ENCODE assay signal across 1 cellular context in genomic region chr10:49941447-49942338, GRCh38.
TF ChIP-seq lines count a peak whose summit lies in the region.
"Not testable (repeated sequence)": the region's sequence is repeated elsewhere in the genome, so short reads cannot be mapped to it uniquely, and the experiment has no call there.

TSS of gene PARG (minus strand) at chr10:49942027. CDS start at chr10:49941725, 302 bp downstream.
TSS of gene TIMM23B (plus strand) at chr10:49942053. CDS start at chr10:49942195, 142 bp downstream.

TF ChIP-seq in K562, 482 proteins besides CTCF, POLR2A, EP300 and RAD21 (continued from another document and continues in another):
- TF ChIP-seq MAZ (CRISPR knock-in tag; conservative IDR thresholded peaks at IDR 0.05 in 1 of 2, IDR thresholded peaks at IDR 0.05 in 1 of 2) (0 out of 4 replicates have a peak, but pooled peaks of 1 of the 2 experiments have one; percentile 20), TEAD1 (CRISPR knock-in tag; IDR thresholded peaks at IDR 0.05) (peak; percentile 78 to 99; a peak in 3 of 4 replicates), ARID4B (CRISPR knock-in tag; IDR thresholded peaks at IDR 0.05) (peak; percentile 85), ZNF75A (CRISPR knock-in tag; IDR thresholded peaks at IDR 0.05) (0 out of 2 replicates have a peak, but pooled peaks have one; percentile 49), GABPB1 (CRISPR knock-in tag; IDR thresholded peaks at IDR 0.05) (peak; percentile 93), PHF20 (IDR thresholded peaks at IDR 0.05; ENCODE audit: partially characterized antibody) (peak; percentile 81), E2F6 (IDR thresholded peaks at IDR 0.05; ENCODE audit: borderline replicate concordance in 1 of 2, extremely low read depth in 1 of 2, insufficient read depth in 1 of 2, insufficient read length in 1 of 2, low read depth in 1 of 2, low read length in 1 of 2, poor library complexity in 1 of 2, severe bottlenecking in 1 of 2) (peak; percentile 56 to 88), MGA (IDR thresholded peaks at IDR 0.05) (peak; percentile 92), BHLHE40 (IDR thresholded peaks at IDR 0.05; ENCODE audit: low read length) (0 out of 2 replicates have a peak, but pooled peaks have one; percentile 41), ZBTB2 (IDR thresholded peaks at IDR 0.05) (peak; percentile 60; the same call in 1 of the 2 replicates), ZNF639 (CRISPR knock-in tag; conservative IDR thresholded peaks at IDR 0.05 in 1 of 2, IDR thresholded peaks at IDR 0.05 in 1 of 2) (0 out of 4 replicates have a peak, but pooled peaks of 1 of the 2 experiments have one; percentile 46), ZNF583 (CRISPR knock-in tag; IDR thresholded peaks at IDR 0.05) (0 out of 2 replicates have a peak, but pooled peaks have one; percentile 43), TEAD2 (tag; IDR thresholded peaks at IDR 0.05) (peak; percentile 40; the same call in 1 of the 2 replicates), HNRNPLL (IDR thresholded peaks at IDR 0.05; ENCODE audit: low read depth, low read length, poor library complexity, severe bottlenecking) (peak; percentile 54), POLR2B (IDR thresholded peaks at IDR 0.05; ENCODE audit: low read depth, partially characterized antibody) (peak; percentile 65), MNT (conservative IDR thresholded peaks at IDR 0.05) (peak; percentile 87 to 95), GATAD2B (IDR thresholded peaks at IDR 0.05; ENCODE audit: borderline replicate concordance) (peak; percentile 27; the same call in 1 of the 2 replicates), ZNF511 (CRISPR knock-in tag; IDR thresholded peaks at IDR 0.05) (peak; percentile 77), NFIC (IDR thresholded peaks at IDR 0.05) (peak; percentile 79), RBBP5 (IDR thresholded peaks at IDR 0.05; ENCODE audit: borderline replicate concordance, insufficient read depth, low read length, poor library complexity, severe bottlenecking) (peak; percentile 81), RCOR1 (IDR thresholded peaks at IDR 0.05; ENCODE audit: borderline replicate concordance in 1 of 2, low read depth in 2 of 2, low read length in 2 of 2) (0 out of 4 replicates have a peak, but pooled peaks of 1 of the 2 experiments have one; percentile 23), DIDO1 (tag; IDR thresholded peaks at IDR 0.05; ENCODE audit: low read depth) (peak; percentile 77; the same call in 1 of the 2 replicates), ATF7 (IDR thresholded peaks at IDR 0.05) (peak; percentile 39; the same call in 1 of the 2 replicates), ZBTB12 (CRISPR knock-in tag; IDR thresholded peaks at IDR 0.05) (0 out of 2 replicates have a peak, but pooled peaks have one; percentile 21), ZNF431 (CRISPR knock-in tag; IDR thresholded peaks at IDR 0.05) (0 out of 2 replicates have a peak, but pooled peaks have one; percentile 30), TAF1 (IDR thresholded peaks at IDR 0.05; ENCODE audit: control insufficient read depth, extremely low read depth, insufficient read depth, low read length, severe bottlenecking) (peak; percentile 79), CREB1 (IDR thresholded peaks at IDR 0.05) (peak; percentile 46; the same call in 1 of the 2 replicates), GABPA (tag; conservative IDR thresholded peaks at IDR 0.05; ENCODE audit: low read depth) (peak; percentile 95)
- not testable (repeated sequence) for TF ChIP-seq CREB1 (CRISPR knock-in tag; IDR thresholded peaks at IDR 0.05)
